Comparison of ENCODE assay signal across 8 cellular contexts in genomic region chr22:37746366-37747089, GRCh38. TPM values are rescaled to one million over a fixed set of nuclear protein-coding genes. Genes with fewer than 3 reads are reported as not detected.
DNase-seq lines count a peak whose midpoint lies in the region; ATAC-seq and TF ChIP-seq lines count a peak whose summit lies in the region.

No MANE protein-coding gene starts in this region.

- no peaks in the 10 kb centered on the region for H3K27me3 ChIP-seq in duodenal mucosa (ENCODE audit: control insufficient read depth in 1 of 2, insufficient read depth in 2 of 2, low read length in 2 of 2)
- H3K27me3 ChIP-seq in naive thymus-derived CD4-positive, alpha-beta T cell (ENCODE audit: control insufficient read depth in 2 of 2, insufficient read depth in 2 of 2, low read length in 2 of 2) = no peaks in the 10 kb centered on the region

- no peaks in the 10 kb centered on the region for H3K9me3 ChIP-seq in HEK293 (ENCODE audit: control insufficient read depth, insufficient read depth, low read depth, low read length)
- no peaks in the 10 kb centered on the region for H3K9me3 ChIP-seq in SK-N-MC (ENCODE audit: low read depth, low read length)
- no peaks in the 10 kb centered on the region for H3K9me3 ChIP-seq in duodenal mucosa (ENCODE audit: control insufficient read depth in 1 of 2, low read length in 2 of 2)
- H3K9me3 ChIP-seq in naive thymus-derived CD4-positive, alpha-beta T cell (ENCODE audit: control insufficient read depth in 2 of 3, low read length in 3 of 3) = no peaks in the 10 kb centered on the region

- CTCF ChIA-PET in HEK293 (lab: Yijun Ruan, JAX) = interaction anchor here (0.7 kb wide), 1 partner anchor 138 kb away, joined by 3 read pairs; the partner anchor contains the start of gene GGA1
- CTCF ChIA-PET in naive thymus-derived CD4-positive, alpha-beta T cell (lab: Charles Lee) = interaction anchor here (1.1 kb wide), 1 partner anchor 104 kb away, joined by 3 read pairs; no protein-coding TSS in a partner anchor

- DNase-seq in EH (ENCODE audit: low read depth) = peak; percentile 37
- no peak for DNase-seq in SK-N-MC (ENCODE audit: low read depth, low spot score)
- peak in 2 of 9 donors; percentile 26 to 60 for DNase-seq in naive thymus-derived CD4-positive, alpha-beta T cell
- no peak for DNase-seq in cerebellar nuclear complex (lab: John Stamatoyannopoulos, UW)
- DNase-seq in amygdala (lab: John Stamatoyannopoulos, UW) = no peak
- no peak for DNase-seq in NCI-H446 treated with DMSO at 0.1 percent for 48 hours (lab: John Stamatoyannopoulos, UW)

- H3K36me3 Mint-ChIP-seq in naive thymus-derived CD4-positive, alpha-beta T cell = peaks cover 0 to 3% (median 0%) of the 10 kb centered on the region in 5 donors

- peak overlapping the region in 8 of 9 donors; percentile 50 to 88 (median 83) for H3K27ac Mint-ChIP-seq in naive thymus-derived CD4-positive, alpha-beta T cell

- H3K4me1 ChIP-seq in HEK293 (ENCODE audit: control insufficient read depth, insufficient read depth, low read length) (peaks cover 9% of the 10 kb centered on the region; the same call in 1 of the 2 replicates), duodenal mucosa (ENCODE audit: control insufficient read depth in 1 of 2, insufficient read depth in 2 of 2, low read length in 2 of 2) (peaks cover 37 to 43% of the 10 kb centered on the region in 2 donors)
- peaks cover 9 to 18% of the 10 kb centered on the region in 2 donors for H3K4me1 ChIP-seq in naive thymus-derived CD4-positive, alpha-beta T cell (ENCODE audit: control insufficient read depth in 2 of 2, insufficient read depth in 2 of 2, low read length in 2 of 2)

- H3K27ac ChIP-seq in HEK293 (ENCODE audit: extremely low read depth, low read depth, low read length) (peak overlapping the region; percentile 97), SK-N-MC (peak overlapping the region; percentile 76), duodenal mucosa (ENCODE audit: low read depth, low read length) (peak overlapping the region; percentile 76)
- H3K27ac ChIP-seq in naive thymus-derived CD4-positive, alpha-beta T cell (ENCODE audit: low read depth, low read length) = peak overlapping the region; percentile 77

- peak; percentile 52 for ATAC-seq in naive thymus-derived CD4-positive, alpha-beta T cell

- intact Hi-C loops in naive thymus-derived CD4-positive, alpha-beta T cell (cut with micrococcal nuclease) = loop anchor here (1.0 to 5.0 kb wide), 9 partner anchors 50 to 504 kb away; partner anchors contain the start of genes GCAT (in 2 of the 2), GGA1 (in 2 of the 2), ANKRD54 (in 1 of the 2) and RAC2 (in 1 of the 2)

- peaks cover 13 to 36% (median 26%) of the 10 kb centered on the region in 7 donors for H3K4me1 Mint-ChIP-seq in naive thymus-derived CD4-positive, alpha-beta T cell

- peak overlapping the region; percentile 82 to 95 (median 90) for H3K4me3 Mint-ChIP-seq in naive thymus-derived CD4-positive, alpha-beta T cell

- H3K36me3 ChIP-seq in HEK293 (ENCODE audit: control insufficient read depth in 2 of 2, insufficient read depth in 1 of 2, low read length in 2 of 2) (peaks cover 0 to 4% of the 10 kb centered on the region in 2 experiments; a peak in 2 of 3 replicates), SK-N-MC (ENCODE audit: insufficient read depth, low read length) (no peaks in the 10 kb centered on the region), duodenal mucosa (ENCODE audit: control insufficient read depth in 1 of 2, insufficient read depth in 2 of 2, low read length in 2 of 2) (no peaks in the 10 kb centered on the region)
- H3K36me3 ChIP-seq in naive thymus-derived CD4-positive, alpha-beta T cell (ENCODE audit: control insufficient read depth in 2 of 3, insufficient read depth in 3 of 3, low read length in 3 of 3) = no peaks in the 10 kb centered on the region

- peak overlapping the region; percentile 82 for H3K9ac ChIP-seq in SK-N-MC (ENCODE audit: insufficient read length)
- H3K9ac ChIP-seq in duodenal mucosa (ENCODE audit: low read depth in 1 of 2, low read length in 2 of 2) = peak overlapping the region; percentile 86 to 91

- peaks cover 0 to 3% (median 0%) of the 10 kb centered on the region in 11 donors for H3K9me3 Mint-ChIP-seq in naive thymus-derived CD4-positive, alpha-beta T cell

- POLR2A ChIA-PET in HEK293 (lab: Yijun Ruan, JAX) = interaction anchor here (1.9 kb wide), 1 partner anchor 88 kb away, joined by 6 read pairs; no protein-coding TSS in a partner anchor
- POLR2A ChIA-PET in naive thymus-derived CD4-positive, alpha-beta T cell (lab: Charles Lee) = no interaction called here

- H3K4me3 ChIP-seq in HEK293 (ENCODE audit: low read depth, low read length) (peak overlapping the region; percentile 85), SK-N-MC (peak overlapping the region; percentile 90), duodenal mucosa (ENCODE audit: low read depth in 1 of 2, low read length in 2 of 2) (peak overlapping the region; percentile 89 to 90)
- H3K4me3 ChIP-seq in naive thymus-derived CD4-positive, alpha-beta T cell (ENCODE audit: low read length) = peak overlapping the region; percentile 65

- TF ChIP-seq CTCF in HEK293 (tag by site-specific recombination; IDR thresholded peaks at IDR 0.05) = peak; percentile 31; the same call in 1 of the 2 replicates

- no peaks in the 10 kb centered on the region for H3K27me3 Mint-ChIP-seq in naive thymus-derived CD4-positive, alpha-beta T cell

TF ChIP-seq in HEK293, 187 proteins besides CTCF, POLR2A, EP300 and RAD21 (continues in another document):
- TF ChIP-seq ZBTB48 (tag by site-specific recombination; IDR thresholded peaks at IDR 0.05) = 0 out of 2 replicates have a peak, but pooled peaks have one; percentile 28
- no peak for TF ChIP-seq ZNF701 (tag by site-specific recombination; IDR thresholded peaks at IDR 0.05)
- TF ChIP-seq ZBTB26 (tag by site-specific recombination; optimal IDR thresholded peaks at IDR 0.05) = peak; percentile 62
- peak; percentile 66 for TF ChIP-seq ZIC2 (tag by site-specific recombination; IDR thresholded peaks at IDR 0.05)
- 0 out of 2 replicates have a peak, but pooled peaks have one; percentile 16 for TF ChIP-seq ZNF585B (tag by site-specific recombination; IDR thresholded peaks at IDR 0.05)
- TF ChIP-seq ZBTB8A (tag by site-specific recombination; IDR thresholded peaks at IDR 0.05) = peak; percentile 87
- TF ChIP-seq ZNF692 (tag by site-specific recombination; IDR thresholded peaks at IDR 0.05) = 0 out of 2 replicates have a peak, but pooled peaks have one; percentile 17
- 0 out of 2 replicates have a peak, but pooled peaks have one; percentile 28 for TF ChIP-seq YY2 (tag by site-specific recombination; IDR thresholded peaks at IDR 0.05)
- TF ChIP-seq ZNF398 (tag by site-specific recombination; IDR thresholded peaks at IDR 0.05) = peak; percentile 8; the same call in 1 of the 2 replicates
- no peak for TF ChIP-seq ZNF132 (tag by site-specific recombination; IDR thresholded peaks at IDR 0.05; ENCODE audit: borderline replicate concordance)
- TF ChIP-seq ZNF335 (tag by site-specific recombination; conservative IDR thresholded peaks at IDR 0.05) = peak; percentile 92
- no peak for TF ChIP-seq ZNF133 (tag by site-specific recombination; IDR thresholded peaks at IDR 0.05)
- no peak for TF ChIP-seq SCRT2 (tag by site-specific recombination; IDR thresholded peaks at IDR 0.05)
- TF ChIP-seq ZBTB20 (tag by site-specific recombination; IDR thresholded peaks at IDR 0.05) = peak; percentile 98
- no peak for TF ChIP-seq ZNF302 (tag by site-specific recombination; IDR thresholded peaks at IDR 0.05; ENCODE audit: low read depth)
- TF ChIP-seq ZNF658 (tag by site-specific recombination; IDR thresholded peaks at IDR 0.05) = no peak
- TF ChIP-seq SP7 (tag by site-specific recombination; IDR thresholded peaks at IDR 0.05) = peak; percentile 11; the same call in 1 of the 2 replicates
- peak; percentile 35 for TF ChIP-seq SP3 (tag by site-specific recombination; IDR thresholded peaks at IDR 0.05)
- no peak for TF ChIP-seq ZNF16 (tag by site-specific recombination; IDR thresholded peaks at IDR 0.05; ENCODE audit: low read depth)
- peak; percentile 39 for TF ChIP-seq SP2 (tag by site-specific recombination; IDR thresholded peaks at IDR 0.05)

RNA-seq across cellular contexts. Expression of gene TRIOBP, which starts 49.7 kb away (rescaled TPM):
- 10 to 100 TPM; 15.0 to 43.0 (median 25.7) TPM for total RNA-seq in naive thymus-derived CD4-positive, alpha-beta T cell
- 10 to 100 TPM in 1 of 2 donors, 1 to 10 TPM in 1; 6.7 to 15.4 TPM for polyA plus RNA-seq in naive thymus-derived CD4-positive, alpha-beta T cell
